Comparison of ENCODE assay signal across 18 cellular contexts in genomic region chr18:54257015-54257414, GRCh38. TPM values are rescaled to one million over a fixed set of nuclear protein-coding genes. Genes with fewer than 3 reads are reported as not detected.
DNase-seq lines count a peak whose midpoint lies in the region; ATAC-seq and TF ChIP-seq lines count a peak whose summit lies in the region.
"Had no signal": no experiment of that assay in that cellular context is flagged by ENCODE, and none has a peak within 500 bp of the region (broad histone marks: within the 10 kb centered on the region; RNA-seq: fewer than 3 reads in every experiment).

No MANE protein-coding gene starts in this region.

- H3K9ac ChIP-seq in HUES48 (ENCODE audit: low read depth, low read length) = no peak overlapping the region

- ATAC-seq in omental fat pad (ENCODE audit: low FRiP score) = peak; percentile 45
- ATAC-seq in activated CD8-positive, alpha-beta memory T cell treated with anti-CD3 and anti-CD28 coated beads, Interleukin-2, amount 10 ng/mL, durations not matched to agents 7 days and 5 days = no peak

- peaks cover 40% of the 10 kb centered on the region for H3K4me1 ChIP-seq in HUES48 (ENCODE audit: control insufficient read depth, insufficient read depth, low read length)
- H3K4me1 ChIP-seq: colonic mucosa had no signal

- H3K36me3 Mint-ChIP-seq in activated CD8-positive, alpha-beta memory T cell treated with anti-CD3 and anti-CD28 coated beads, Interleukin-2, amount 10 ng/mL, durations not matched to agents 7 days and 5 days = peaks cover 5% of the 10 kb centered on the region
- H3K36me3 Mint-ChIP-seq: naive B cell had no signal

- no peaks in the 10 kb centered on the region for H3K27me3 ChIP-seq in HUES48 (ENCODE audit: control insufficient read depth, insufficient read depth, low read length)
- H3K27me3 ChIP-seq: colonic mucosa had no signal

- no peak overlapping the region for H3K27ac Mint-ChIP-seq in activated CD8-positive, alpha-beta memory T cell treated with anti-CD3 and anti-CD28 coated beads, Interleukin-2, amount 10 ng/mL, durations not matched to agents 7 days and 5 days
- H3K27ac Mint-ChIP-seq: naive B cell had no signal

- H3K27me3 Mint-ChIP-seq in activated CD8-positive, alpha-beta memory T cell treated with anti-CD3 and anti-CD28 coated beads, Interleukin-2, amount 10 ng/mL, durations not matched to agents 7 days and 5 days = peaks cover 3% of the 10 kb centered on the region
- H3K27me3 Mint-ChIP-seq: naive B cell had no signal

- no peak overlapping the region for H3K4me3 Mint-ChIP-seq in activated CD8-positive, alpha-beta memory T cell treated with anti-CD3 and anti-CD28 coated beads, Interleukin-2, amount 10 ng/mL, durations not matched to agents 7 days and 5 days
- H3K4me3 Mint-ChIP-seq: naive B cell had no signal

- H3K4me3 ChIP-seq in HUES48 (ENCODE audit: low read depth, low read length) = no peak overlapping the region
- no peak overlapping the region for H3K4me3 ChIP-seq in choroid plexus epithelial cell (ENCODE audit: low read depth, low read length)
- H3K4me3 ChIP-seq: colonic mucosa had no signal

- peak; percentile 41 for DNase-seq in CD1c-positive myeloid dendritic cell (ENCODE audit: extremely low spot score)
- peak; percentile 57 for DNase-seq in choroid plexus epithelial cell (ENCODE audit: low read depth)
- no peak for DNase-seq in omental fat pad (ENCODE audit: low spot score)
- no peak for DNase-seq in activated CD8-positive, alpha-beta memory T cell treated with anti-CD3 and anti-CD28 coated beads, Interleukin-2, amount 10 ng/mL, durations not matched to agents 7 days and 5 days
- no peak for DNase-seq in T-helper 2 cell
- no peak for DNase-seq in islet precursor cell
- no peak for DNase-seq in middle frontal gyrus (ENCODE audit: extremely low spot score, low spot score)
- DNase-seq: activated CD4-positive, alpha-beta T cell treated with anti-CD3 and anti-CD28 coated beads for 1 hour; activated effector memory CD4-positive, alpha-beta T cell treated with anti-CD3 and anti-CD28 coated beads, Interleukin-2, amount 50 U/mL, for 16 hours; C1 segment of cervical spinal cord; colonic mucosa; DMS153; naive B cell; NCI-H1694 treated with DMSO at 0.1 percent for 48 hours; NCI-H2227 treated with DMSO at 0.1 percent for 48 hours; SHP77; stimulated activated CD4-positive, alpha-beta T cell treated with anti-CD3 and anti-CD28 coated beads, Interleukin-12 subunit alpha, Interleukin-12 subunit beta, amount 100 ng/mL, for 4 hours had no signal

- no peak for TF ChIP-seq CTCF in choroid plexus epithelial cell (conservative IDR thresholded peaks at IDR 0.05; ENCODE audit: low read depth, low read length)
- no peak for TF ChIP-seq CTCF in omental fat pad (IDR thresholded peaks at IDR 0.05)

- H3K36me3 ChIP-seq in HUES48 (ENCODE audit: control insufficient read depth, insufficient read depth, low read length) = no peaks in the 10 kb centered on the region
- H3K36me3 ChIP-seq: colonic mucosa had no signal

- peaks cover 22% of the 10 kb centered on the region for H3K4me1 Mint-ChIP-seq in activated CD8-positive, alpha-beta memory T cell treated with anti-CD3 and anti-CD28 coated beads, Interleukin-2, amount 10 ng/mL, durations not matched to agents 7 days and 5 days

- peak overlapping the region; percentile 88 for H3K27ac ChIP-seq in HUES48 (ENCODE audit: low read depth, low read length)
- H3K27ac ChIP-seq: colonic mucosa had no signal

- CTCF ChIA-PET in activated CD8-positive, alpha-beta memory T cell treated with anti-CD3 and anti-CD28 coated beads, Interleukin-2, amount 10 ng/mL, durations not matched to agents 7 days and 5 days (lab: Charles Lee) = no interaction called here

- no peaks in the 10 kb centered on the region for H3K9me3 ChIP-seq in HUES48 (ENCODE audit: control insufficient read depth, insufficient read depth, low read length)
- H3K9me3 ChIP-seq: colonic mucosa had no signal

- H3K9me3 Mint-ChIP-seq in activated CD8-positive, alpha-beta memory T cell treated with anti-CD3 and anti-CD28 coated beads, Interleukin-2, amount 10 ng/mL, durations not matched to agents 7 days and 5 days (ENCODE audit: low read depth) = no peaks in the 10 kb centered on the region
- H3K9me3 Mint-ChIP-seq: naive B cell had no signal

RNA-seq across cellular contexts. Expression of gene POLI, which starts 12.3 kb away (rescaled TPM):
- total RNA-seq in omental fat pad = 10 to 100 TPM; 21.5 to 41.3 (median 30.2) TPM
- total RNA-seq in activated CD8-positive, alpha-beta memory T cell treated with anti-CD3 and anti-CD28 coated beads, Interleukin-2, amount 10 ng/mL, durations not matched to agents 7 days and 5 days = 10 to 100 TPM; 10.2 to 12.3 TPM

RNA-seq across cellular contexts. Expression of gene MBD2, which starts 32.5 kb away (rescaled TPM):
- total RNA-seq in omental fat pad = 10 to 100 TPM; 33.3 to 58.6 (median 44.6) TPM
- 100 to 1,000 TPM; 148 to 178 TPM for total RNA-seq in activated CD8-positive, alpha-beta memory T cell treated with anti-CD3 and anti-CD28 coated beads, Interleukin-2, amount 10 ng/mL, durations not matched to agents 7 days and 5 days

Comparison
In these comparisons a context has a peak if more than half of its experiments do, and no peak if none do; other contexts are left out.
1. DNase-seq: peak in CD1c-positive myeloid dendritic cell (single experiment) and choroid plexus epithelial cell (single experiment); none in omental fat pad (single experiment), activated CD8-positive, alpha-beta memory T cell treated with anti-CD3 and anti-CD28 coated beads, Interleukin-2, amount 10 ng/mL, durations not matched to agents 7 days and 5 days (single experiment), T-helper 2 cell (0 of 5), islet precursor cell (single experiment) and middle frontal gyrus (single experiment).